Comparison of ENCODE assay signal across 2 cellular contexts in the genomic region with DNA sequence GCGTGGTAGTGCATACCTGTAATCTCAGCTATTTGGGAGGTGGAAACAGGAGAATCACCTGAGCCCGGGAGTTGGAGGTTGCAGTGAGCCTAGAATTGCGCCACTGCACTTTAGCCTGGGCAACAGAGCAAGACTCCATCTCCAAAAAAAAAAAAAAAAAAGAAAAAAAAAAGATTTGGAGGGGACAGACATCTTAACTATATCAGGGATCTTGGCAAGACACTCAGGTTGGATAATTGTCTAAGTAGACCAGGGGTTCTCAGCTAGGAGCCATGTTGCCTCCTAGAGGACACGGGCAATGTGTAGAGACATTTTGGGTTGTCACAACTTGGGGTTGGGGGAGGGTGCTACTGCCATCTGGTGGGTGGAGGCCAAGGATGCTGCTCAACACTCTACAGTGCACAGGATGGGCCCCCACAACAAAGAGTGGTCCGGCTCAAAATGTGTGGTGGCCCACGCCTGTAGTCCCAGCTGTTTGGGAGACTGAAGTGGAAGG.
TF ChIP-seq lines count a peak whose summit lies in the region.

No MANE protein-coding gene starts in this region.

TF ChIP-seq in GM12878, 131 proteins besides CTCF, POLR2A, EP300 and RAD21:
- TF ChIP-seq ATF7 (IDR thresholded peaks at IDR 0.05; ENCODE audit: low read depth) = 0 out of 2 replicates have a peak, but pooled peaks have one; percentile 30
- TF ChIP-seq HCFC1 (IDR thresholded peaks at IDR 0.05; ENCODE audit: low read length) = peak; percentile 41; the same call in 1 of the 2 replicates
- TF ChIP-seq TAF1 (IDR thresholded peaks at IDR 0.05; ENCODE audit: borderline replicate concordance, low read depth, low read length) = 0 out of 2 replicates have a peak, but pooled peaks have one; percentile 52
- TF ChIP-seq BHLHE40 (IDR thresholded peaks at IDR 0.05; ENCODE audit: borderline replicate concordance in 1 of 2, low read depth in 2 of 2, low read length in 1 of 2) = peak in 1 of 2 experiments; percentile 43; a peak in 1 of 4 replicates
- TF ChIP-seq EGR1 (IDR thresholded peaks at IDR 0.05; ENCODE audit: borderline replicate concordance in 1 of 2, low read depth in 2 of 2, low read length in 2 of 2) = peak in 1 of 2 experiments; percentile 54; a peak in 1 of 3 replicates
- peak; percentile 85 for TF ChIP-seq SMARCA5 (IDR thresholded peaks at IDR 0.05)
- peak; percentile 94 for TF ChIP-seq YY1 (IDR thresholded peaks at IDR 0.05; ENCODE audit: low read depth, low read length)
- TF ChIP-seq E2F4 (IDR thresholded peaks at IDR 0.05; ENCODE audit: low read depth, low read length) = no peak
- 0 out of 2 replicates have a peak, but pooled peaks have one; percentile 25 for TF ChIP-seq FOXM1 (IDR thresholded peaks at IDR 0.05; ENCODE audit: low read depth, low read length)
- TF ChIP-seq BACH1 (IDR thresholded peaks at IDR 0.05; ENCODE audit: borderline replicate concordance) = 0 out of 2 replicates have a peak, but pooled peaks have one; percentile 26
- peak; percentile 34 for TF ChIP-seq RUNX3 (IDR thresholded peaks at IDR 0.05; ENCODE audit: low read length)
- TF ChIP-seq CREB1 (IDR thresholded peaks at IDR 0.05; ENCODE audit: low read depth) = 0 out of 2 replicates have a peak, but pooled peaks have one; percentile 42
- no peak for TF ChIP-seq RFX5 (IDR thresholded peaks at IDR 0.05; ENCODE audit: low read depth, low read length)
- TF ChIP-seq, protein P1, sequence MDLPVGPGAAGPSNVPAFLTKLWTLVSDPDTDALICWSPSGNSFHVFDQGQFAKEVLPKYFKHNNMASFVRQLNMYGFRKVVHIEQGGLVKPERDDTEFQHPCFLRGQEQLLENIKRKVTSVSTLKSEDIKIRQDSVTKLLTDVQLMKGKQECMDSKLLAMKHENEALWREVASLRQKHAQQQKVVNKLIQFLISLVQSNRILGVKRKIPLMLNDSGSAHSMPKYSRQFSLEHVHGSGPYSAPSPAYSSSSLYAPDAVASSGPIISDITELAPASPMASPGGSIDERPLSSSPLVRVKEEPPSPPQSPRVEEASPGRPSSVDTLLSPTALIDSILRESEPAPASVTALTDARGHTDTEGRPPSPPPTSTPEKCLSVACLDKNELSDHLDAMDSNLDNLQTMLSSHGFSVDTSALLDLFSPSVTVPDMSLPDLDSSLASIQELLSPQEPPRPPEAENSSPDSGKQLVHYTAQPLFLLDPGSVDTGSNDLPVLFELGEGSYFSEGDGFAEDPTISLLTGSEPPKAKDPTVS (IDR thresholded peaks at IDR 0.05; ENCODE audit: low read depth, low read length) = no peak
- TF ChIP-seq, protein P2, sequence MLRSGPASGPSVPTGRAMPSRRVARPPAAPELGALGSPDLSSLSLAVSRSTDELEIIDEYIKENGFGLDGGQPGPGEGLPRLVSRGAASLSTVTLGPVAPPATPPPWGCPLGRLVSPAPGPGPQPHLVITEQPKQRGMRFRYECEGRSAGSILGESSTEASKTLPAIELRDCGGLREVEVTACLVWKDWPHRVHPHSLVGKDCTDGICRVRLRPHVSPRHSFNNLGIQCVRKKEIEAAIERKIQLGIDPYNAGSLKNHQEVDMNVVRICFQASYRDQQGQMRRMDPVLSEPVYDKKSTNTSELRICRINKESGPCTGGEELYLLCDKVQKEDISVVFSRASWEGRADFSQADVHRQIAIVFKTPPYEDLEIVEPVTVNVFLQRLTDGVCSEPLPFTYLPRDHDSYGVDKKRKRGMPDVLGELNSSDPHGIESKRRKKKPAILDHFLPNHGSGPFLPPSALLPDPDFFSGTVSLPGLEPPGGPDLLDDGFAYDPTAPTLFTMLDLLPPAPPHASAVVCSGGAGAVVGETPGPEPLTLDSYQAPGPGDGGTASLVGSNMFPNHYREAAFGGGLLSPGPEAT (IDR thresholded peaks at IDR 0.05; ENCODE audit: low read depth) = 0 out of 2 replicates have a peak, but pooled peaks have one; percentile 30
- 0 out of 2 replicates have a peak, but pooled peaks have one; percentile 17 for TF ChIP-seq IRF4 (IDR thresholded peaks at IDR 0.05; ENCODE audit: low read depth, low read length)
- TF ChIP-seq NBN (IDR thresholded peaks at IDR 0.05) = peak; percentile 18; the same call in 1 of the 2 replicates
- peak; percentile 49; the same call in 1 of the 2 replicates for TF ChIP-seq POLR2AphosphoS5 (IDR thresholded peaks at IDR 0.05; ENCODE audit: low read length)
- 0 out of 2 replicates have a peak, but pooled peaks have one; percentile 16 for TF ChIP-seq NR2C1 (IDR thresholded peaks at IDR 0.05)
- no peak for TF ChIP-seq E2F8 (IDR thresholded peaks at IDR 0.05; ENCODE audit: low read depth, partially characterized antibody)

TF ChIP-seq in neural cell, 6 proteins besides CTCF, POLR2A, EP300 and RAD21:
- TF ChIP-seq SMC3 (conservative IDR thresholded peaks at IDR 0.05; ENCODE audit: poor library complexity) (peak; percentile 39), TAF1 (IDR thresholded peaks at IDR 0.05; ENCODE audit: low read depth) (no peak), POLR2AphosphoS5 (IDR thresholded peaks at IDR 0.05) (no peak), EZH2 (IDR thresholded peaks at IDR 0.05; ENCODE audit: borderline replicate concordance, insufficient read depth, low read length, poor library complexity, severe bottlenecking) (no peak), MXI1 (conservative IDR thresholded peaks at IDR 0.05; ENCODE audit: poor library complexity, severe bottlenecking) (no peak)
TF ChIP-seq in neural cell: peak in this region for 1.
